In the genomic region with DNA sequence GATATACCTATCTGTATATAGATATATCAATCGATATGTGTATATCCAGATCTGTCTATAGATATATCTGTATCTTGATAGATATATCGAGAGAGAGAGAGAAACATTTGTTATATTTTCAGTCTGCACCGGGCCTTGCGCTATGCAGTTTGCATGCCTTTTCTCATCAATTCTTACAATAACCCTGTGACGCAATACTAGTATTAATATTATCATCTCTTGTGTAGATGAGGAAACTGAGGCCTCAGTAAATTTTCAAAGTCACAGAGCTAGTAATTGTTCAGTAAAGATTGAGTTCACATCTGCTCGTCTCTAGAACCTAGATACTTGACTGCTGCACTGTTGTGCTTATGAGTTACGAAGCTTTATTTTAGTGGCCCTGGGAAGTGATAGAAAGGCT, we compare ENCODE assay signal across 33 cellular contexts.
"Had no signal": no experiment of that assay in that cellular context is flagged by ENCODE, and none has a peak within 500 bp of the region (broad histone marks: within the 10 kb centered on the region; RNA-seq: fewer than 3 reads in every experiment).

No MANE protein-coding gene starts in this region.

- H3K4me3 ChIP-seq: adrenal gland, body of pancreas, breast epithelium had no signal

- H3K36me3 ChIP-seq: adrenal gland, brain microvascular endothelial cell, breast epithelium had no signal

- H3K27ac ChIP-seq: adrenal gland, body of pancreas, brain microvascular endothelial cell, breast epithelium, VCaP had no signal

- H3K9me3 ChIP-seq: adrenal gland, body of pancreas, breast epithelium had no signal

- DNase-seq: activated B cell treated with CpG ODN at 0.5 μM for 24 hours; activated CD4-positive, alpha-beta memory T cell treated with anti-CD3 and anti-CD28 coated beads for 36 hours; activated CD4-positive, alpha-beta T cell treated with anti-CD3 and anti-CD28 coated beads for 48 hours; activated CD4-positive, alpha-beta T cell treated with anti-CD3 and anti-CD28 coated beads, Interleukin-2, amount 50 U/mL, for 1 hour; activated CD4-positive, alpha-beta T cell treated with anti-CD3 and anti-CD28 coated beads, Interleukin-2, amount 50 U/mL, for 4 hours; activated CD4-positive, CD25-positive, alpha-beta regulatory T cell treated with anti-CD3 and anti-CD28 coated beads, Interleukin-2, amount 50 U/mL, for 72 hours; activated CD8-positive, alpha-beta memory T cell treated with anti-CD3 and anti-CD28 coated beads, Interleukin-2, amount 50 U/mL, for 4 hours; activated CD8-positive, alpha-beta T cell treated with anti-CD3 and anti-CD28 coated beads for 36 hours; activated effector memory CD4-positive, alpha-beta T cell treated with anti-CD3 and anti-CD28 coated beads, Interleukin-2, amount 50 U/mL, for 16 hours; activated gamma-delta T cell treated with Interleukin-2 at 50 U/mL for 16 hours; activated naive CD4-positive, alpha-beta T cell; activated naive CD4-positive, alpha-beta T cell treated with anti-CD3 and anti-CD28 coated beads for 36 hours; activated naive CD4-positive, alpha-beta T cell treated with anti-CD3 and anti-CD28 coated beads, Interleukin-2, amount 50 U/mL, for 16 hours; activated naive CD8-positive, alpha-beta T cell treated with anti-CD3 and anti-CD28 coated beads for 36 hours; activated T-cell treated with anti-CD3 and anti-CD28 coated beads for 4 hours; activated T-cell treated with anti-CD3 and anti-CD28 coated beads, Interleukin-2, amount 50 U/mL, for 1 hour; activated T-cell treated with anti-CD3 and anti-CD28 coated beads, Interleukin-2, amount 50 U/mL, for 4 hours; activated T-cell treated with anti-CD3 and anti-CD28 coated beads, Interleukin-2, amount 50 U/mL, for 72 hours; adrenal gland; amniotic stem cell; aorta; body of pancreas; brain microvascular endothelial cell; central memory CD4-positive, alpha-beta T cell; T-helper 1 cell; T-helper 2 cell; T-helper 9 cell had no signal

- ATAC-seq: activated CD8-positive, alpha-beta T cell treated with anti-CD3 and anti-CD28 coated beads for 36 hours; activated naive CD4-positive, alpha-beta T cell treated with anti-CD3 and anti-CD28 coated beads, Interleukin-2, amount 50 U/mL, for 72 hours; activated T-cell treated with anti-CD3 and anti-CD28 coated beads, Interleukin-2, amount 50 U/mL, for 4 hours; activated T-cell treated with anti-CD3 and anti-CD28 coated beads, Interleukin-2, amount 50 U/mL, for 72 hours; activated T-helper 17 cell treated with anti-CD3 and anti-CD28 coated beads, Interleukin-2, amount 50 U/mL, for 72 hours; body of pancreas had no signal

- H3K4me1 ChIP-seq: adrenal gland, body of pancreas, breast epithelium had no signal

- FAIRE-seq: astrocyte, TTC549 had no signal

- H3K27me3 ChIP-seq: adrenal gland, body of pancreas, brain microvascular endothelial cell, breast epithelium had no signal
